17 cellular contexts compared by ENCODE assay signal in the genomic region with DNA sequence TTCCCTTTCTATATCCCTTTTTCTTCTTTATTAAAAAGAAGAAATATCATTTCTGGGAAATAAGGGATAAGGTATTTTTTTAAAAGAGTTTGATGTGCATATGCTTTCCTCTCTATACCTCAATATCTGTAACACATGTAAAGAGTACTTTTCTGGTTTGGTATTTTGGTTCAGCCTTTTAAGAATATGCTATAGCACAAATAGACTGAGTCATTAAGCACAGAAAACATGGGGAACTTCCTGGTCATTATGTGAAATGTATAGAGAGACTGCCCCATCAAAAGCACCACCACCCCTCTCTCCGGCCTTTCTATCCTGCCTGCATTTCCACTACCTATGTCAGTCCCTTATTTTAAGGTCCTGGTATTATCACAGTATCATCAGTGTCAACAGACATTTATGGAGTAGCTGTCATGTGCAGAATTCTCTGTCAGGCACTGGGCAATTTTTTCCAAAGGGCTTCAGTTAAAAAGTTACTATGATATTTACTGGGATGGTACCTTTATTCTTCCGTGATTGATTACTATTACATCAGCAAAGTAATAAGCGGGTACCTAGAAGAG.
A peak's percentile ranks its signal among the peaks of the same experiment; 100 is the strongest.
DNase-seq lines count a peak whose midpoint lies in the region; TF ChIP-seq lines count a peak whose summit lies in the region.
"Had no signal": no experiment of that assay in that cellular context is flagged by ENCODE, and none has a peak within 500 bp of the region (broad histone marks: within the 10 kb centered on the region; RNA-seq: fewer than 3 reads in every experiment).

No MANE protein-coding gene starts in this region.

- no peaks in the 10 kb centered on the region for H3K79me2 ChIP-seq in PC-9 (ENCODE audit: low read depth)
- H3K79me2 ChIP-seq in hepatocyte: no peaks in the 10 kb centered on the region

- H2AFZ ChIP-seq in PC-9: no peak overlapping the region
- H2AFZ ChIP-seq in hepatocyte: no peak overlapping the region

- H3K4me3 ChIP-seq in GM12865 (ENCODE audit: low read depth, low read length) (peak overlapping the region; percentile 72), PC-9 (no peak overlapping the region), hepatocyte (no peak overlapping the region), brain microvascular endothelial cell (ENCODE audit: low read depth, low read length) (no peak overlapping the region)
- H3K4me3 ChIP-seq: BLaER1, skin epidermis had no signal

- CTCF ChIA-PET in PC-9 (lab: Charles Lee): no interaction called here

- H3K27me3 ChIP-seq in PC-9 (ENCODE audit: insufficient read depth, low read depth): no peaks in the 10 kb centered on the region
- H3K27me3 ChIP-seq in hepatocyte: no peaks in the 10 kb centered on the region
- H3K27me3 ChIP-seq in brain microvascular endothelial cell (replicated peaks): no peaks in the 10 kb centered on the region
- H3K27me3 ChIP-seq: BLaER1 had no signal

- POLR2A ChIA-PET in PC-9 (lab: Charles Lee; ENCODE audit: unreplicated experiment): interaction anchor here (0.6 kb wide), 1 partner anchor 235 kb away, joined by 5 read pairs; no protein-coding TSS in a partner anchor

- WGBS in hepatocyte (ENCODE audit: low lambda C conversion rate, missing lambda C conversion rate): 93% methylated on average over 3 of the region's 3 CpGs

- H3K4me1 ChIP-seq in PC-9 (replicated peaks; ENCODE audit: insufficient read depth) (peaks cover 37% of the 10 kb centered on the region), hepatocyte (ENCODE audit: insufficient read depth) (peaks cover 20% of the 10 kb centered on the region)

- intact Hi-C loops in PC-9 (cut with micrococcal nuclease; ENCODE audit: unreplicated experiment): loop anchor here (2.0 kb wide), 1 partner anchor 40 kb away; no protein-coding TSS in a partner anchor

- in situ Hi-C loops in brain microvascular endothelial cell (cut with HindIII; ENCODE audit: low pct_ligation_motif_present, low sequenced_read_pairs): loop anchor here (25.0 kb wide), 1 partner anchor 222 kb away; no protein-coding TSS in a partner anchor

- H3K4me1 Mint-ChIP-seq in nephron: peaks cover 63% of the 10 kb centered on the region

- H3K4me3 Mint-ChIP-seq in nephron: no peak overlapping the region
- H3K4me3 Mint-ChIP-seq: activated naive CD8-positive, alpha-beta T cell treated with anti-CD3 and anti-CD28 coated beads for 36 hours had no signal

- H3K4me2 ChIP-seq in PC-9: no peak overlapping the region
- no peak overlapping the region for H3K4me2 ChIP-seq in hepatocyte
- H3K4me2 ChIP-seq: BLaER1 had no signal

- H3K9me3 ChIP-seq in PC-9 (ENCODE audit: insufficient read depth, low read depth) (0 out of 2 replicates have a peak, but pooled peaks cover 3% of the 10 kb centered on the region), hepatocyte (ENCODE audit: low read depth) (no peaks in the 10 kb centered on the region)
- H3K9me3 ChIP-seq: BLaER1 had no signal

- H3K36me3 Mint-ChIP-seq in nephron (ENCODE audit: low read depth): no peaks in the 10 kb centered on the region
- H3K36me3 Mint-ChIP-seq: activated naive CD8-positive, alpha-beta T cell treated with anti-CD3 and anti-CD28 coated beads for 36 hours had no signal

- peak overlapping the region in 2 of 3 experiments; percentile 19 to 70 for H3K27ac Mint-ChIP-seq in nephron

- H3F3A ChIP-seq in PC-9 (ENCODE audit: insufficient read depth, low read depth): peaks cover 31% of the 10 kb centered on the region

- H4K20me1 ChIP-seq in PC-9 (ENCODE audit: insufficient read depth) (no peaks in the 10 kb centered on the region), hepatocyte (ENCODE audit: insufficient read depth, poor library complexity, severe bottlenecking) (no peaks in the 10 kb centered on the region)
- H4K20me1 ChIP-seq: BLaER1 had no signal

- H3K9me3 Mint-ChIP-seq in nephron: no peaks in the 10 kb centered on the region

- DNase-seq in GM12865 (ENCODE audit: low read depth) (no peak), PC-9 (no peak), hepatocyte (ENCODE audit: low spot score) (no peak), brain microvascular endothelial cell (no peak), hypothalamus (lab: John Stamatoyannopoulos, UW) (no peak), NCI-H2227 (lab: John Stamatoyannopoulos, UW; ENCODE audit: unreplicated experiment) (no peak)
- no peak for DNase-seq in activated CD4-positive, alpha-beta T cell treated with anti-CD3 and anti-CD28 coated beads for 4 hours
- DNase-seq: activated CD8-positive, alpha-beta memory T cell treated with anti-CD3 and anti-CD28 coated beads for 24 hours; cerebellar nuclear complex; DMS79; GF-D8; KG1; nucleus accumbens had no signal

- H3K27ac ChIP-seq in PC-9: peak overlapping the region; percentile 88
- H3K27ac ChIP-seq in hepatocyte: peak overlapping the region; percentile 86
- H3K27ac ChIP-seq in brain microvascular endothelial cell: no peak overlapping the region
- H3K27ac ChIP-seq: BLaER1 had no signal

- BruUV-seq in PC-9 (replicated peaks; lab: Mats Ljungman, UMichigan): no TSS peak

- TF ChIP-seq CTCF in GM12865 (IDR thresholded peaks at IDR 0.05; ENCODE audit: insufficient read depth, low read depth, low read length, missing control alignments): no peak
- no peak for TF ChIP-seq CTCF in PC-9 (conservative IDR thresholded peaks at IDR 0.05)
- TF ChIP-seq CTCF in hepatocyte (IDR thresholded peaks at IDR 0.05; ENCODE audit: poor library complexity): no peak
- no peak for TF ChIP-seq CTCF in nephron (IDR thresholded peaks at IDR 0.05; ENCODE audit: unreplicated experiment in 3 of 3)
- no peak for TF ChIP-seq CTCF in brain microvascular endothelial cell (IDR thresholded peaks at IDR 0.05; ENCODE audit: low read depth, low read length, missing control alignments)

- no peaks in the 10 kb centered on the region for H3K36me3 ChIP-seq in PC-9 (ENCODE audit: low read depth)
- no peaks in the 10 kb centered on the region for H3K36me3 ChIP-seq in hepatocyte (replicated peaks; ENCODE audit: insufficient read depth, low read depth)
- H3K36me3 ChIP-seq in brain microvascular endothelial cell (replicated peaks): no peaks in the 10 kb centered on the region
- H3K36me3 ChIP-seq: BLaER1 had no signal

- H3K9me2 ChIP-seq in PC-9 (ENCODE audit: insufficient read depth) (no peaks in the 10 kb centered on the region), hepatocyte (replicated peaks; ENCODE audit: insufficient read depth) (no peaks in the 10 kb centered on the region)

- no peaks in the 10 kb centered on the region for H3K27me3 Mint-ChIP-seq in nephron (ENCODE audit: low read depth)
- H3K27me3 Mint-ChIP-seq: activated naive CD8-positive, alpha-beta T cell treated with anti-CD3 and anti-CD28 coated beads for 36 hours had no signal
